In the genomic region with DNA sequence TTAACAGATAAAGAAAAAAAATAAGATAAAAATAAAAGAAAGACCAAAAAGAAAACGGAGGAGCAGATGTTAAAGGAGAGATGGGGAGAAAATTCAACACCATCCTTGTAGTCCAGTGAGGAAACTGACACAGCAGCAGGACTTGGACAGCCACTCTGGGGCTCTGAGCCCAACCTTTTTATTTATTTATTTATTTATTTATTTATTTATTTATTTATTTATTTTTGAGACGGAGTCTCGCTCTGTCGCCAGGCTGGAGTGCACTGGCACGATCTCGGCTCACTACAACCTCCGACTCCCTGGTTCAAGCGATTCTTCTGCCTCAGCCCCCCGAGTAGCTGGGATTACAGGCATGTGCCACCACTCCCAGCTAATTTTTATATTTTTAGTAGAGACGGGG, we compare ENCODE assay signal across 21 cellular contexts. TPM values are rescaled to one million over a fixed set of nuclear protein-coding genes. Genes with fewer than 3 reads are reported as not detected.
"Had no signal": no experiment of that assay in that cellular context is flagged by ENCODE, and none has a peak within 500 bp of the region (broad histone marks: within the 10 kb centered on the region; RNA-seq: fewer than 3 reads in every experiment).

No MANE protein-coding gene starts in this region.

RNA-seq across cellular contexts. Expression of gene ATP1A2, which starts 4.1 kb away (rescaled TPM):
- total RNA-seq: activated B cell treated with CpG ODN at 0.5 μM for 24 hours; activated CD4-positive, alpha-beta memory T cell treated with anti-CD3 and anti-CD28 coated beads for 36 hours; activated CD4-positive, alpha-beta T cell treated with anti-CD3 and anti-CD28 coated beads, Interleukin-2, amount 10 ng/mL, durations not matched to agents 24 days and 14 days; activated CD8-positive, alpha-beta memory T cell treated with anti-CD3 and anti-CD28 coated beads for 36 hours; activated CD8-positive, alpha-beta T cell treated with anti-CD3 and anti-CD28 coated beads for 36 hours; activated naive CD4-positive, alpha-beta T cell treated with anti-CD3 and anti-CD28 coated beads for 36 hours; activated naive CD4-positive, alpha-beta T cell treated with anti-CD3 and anti-CD28 coated beads, Interleukin-2, amount 50 U/mL, for 72 hours; activated naive CD8-positive, alpha-beta T cell treated with anti-CD3 and anti-CD28 coated beads for 36 hours; activated T-cell treated with anti-CD3 and anti-CD28 coated beads, Interleukin-2, amount 50 U/mL, for 4 hours; activated T-cell treated with anti-CD3 and anti-CD28 coated beads, Interleukin-2, amount 50 U/mL, for 72 hours; activated T-helper 1 cell treated with anti-CD3 and anti-CD28 coated beads, Interleukin-12 subunit alpha, Interleukin-12 subunit beta, Interleukin-2, Interleukin-4 antibody, amounts not matched to agents 30 ng/mL and 10 ng/mL and 1 ng/mL, durations not matched to agents 14 hours and 24 hours and 36 hours; activated T-helper 17 cell treated with anti-CD3 and anti-CD28 coated beads, Interleukin-2, amount 50 U/mL, for 72 hours; T-helper 1 cell treated with Interleukin-12 subunit alpha and Interleukin-12 subunit beta and Interleukin-4 antibody, amounts not matched to agents 30 ng/mL and 1 ng/mL, for 36 hours; T-helper 17 cell; T-helper 2 cell treated with Interferon-gamma antibody and Interleukin-4, amounts not matched to agents 100 ng/mL and 5 ng/mL, for 36 hours had no signal

RNA-seq across cellular contexts. Expression of gene KCNJ9, which starts 30.1 kb away (rescaled TPM):
- total RNA-seq: activated B cell treated with CpG ODN at 0.5 μM for 24 hours; activated CD4-positive, alpha-beta memory T cell treated with anti-CD3 and anti-CD28 coated beads for 36 hours; activated CD4-positive, alpha-beta T cell treated with anti-CD3 and anti-CD28 coated beads, Interleukin-2, amount 10 ng/mL, durations not matched to agents 24 days and 14 days; activated CD8-positive, alpha-beta memory T cell treated with anti-CD3 and anti-CD28 coated beads for 36 hours; activated CD8-positive, alpha-beta T cell treated with anti-CD3 and anti-CD28 coated beads for 36 hours; activated naive CD4-positive, alpha-beta T cell treated with anti-CD3 and anti-CD28 coated beads for 36 hours; activated T-cell treated with anti-CD3 and anti-CD28 coated beads, Interleukin-2, amount 50 U/mL, for 4 hours; activated T-helper 1 cell treated with anti-CD3 and anti-CD28 coated beads, Interleukin-12 subunit alpha, Interleukin-12 subunit beta, Interleukin-2, Interleukin-4 antibody, amounts not matched to agents 30 ng/mL and 10 ng/mL and 1 ng/mL, durations not matched to agents 14 hours and 24 hours and 36 hours; aorta; astrocyte; body of pancreas; breast epithelium; cardiac septum; T-cell; T-helper 1 cell treated with Interleukin-12 subunit alpha and Interleukin-12 subunit beta and Interleukin-4 antibody, amounts not matched to agents 30 ng/mL and 1 ng/mL, for 36 hours; T-helper 17 cell; T-helper 2 cell treated with Interferon-gamma antibody and Interleukin-4, amounts not matched to agents 100 ng/mL and 5 ng/mL, for 36 hours had no signal

RNA-seq across cellular contexts. Expression of gene ATP1A4, which starts 39.9 kb away (rescaled TPM):
- total RNA-seq: activated B cell treated with CpG ODN at 0.5 μM for 24 hours; activated CD4-positive, alpha-beta memory T cell treated with anti-CD3 and anti-CD28 coated beads for 36 hours; activated CD4-positive, alpha-beta T cell treated with anti-CD3 and anti-CD28 coated beads, Interleukin-2, amount 10 ng/mL, durations not matched to agents 24 days and 14 days; activated CD8-positive, alpha-beta memory T cell treated with anti-CD3 and anti-CD28 coated beads for 36 hours; activated CD8-positive, alpha-beta T cell treated with anti-CD3 and anti-CD28 coated beads for 36 hours; activated naive CD4-positive, alpha-beta T cell treated with anti-CD3 and anti-CD28 coated beads for 36 hours; activated naive CD4-positive, alpha-beta T cell treated with anti-CD3 and anti-CD28 coated beads, Interleukin-2, amount 50 U/mL, for 72 hours; activated naive CD8-positive, alpha-beta T cell treated with anti-CD3 and anti-CD28 coated beads for 36 hours; activated T-cell treated with anti-CD3 and anti-CD28 coated beads, Interleukin-2, amount 50 U/mL, for 4 hours; activated T-cell treated with anti-CD3 and anti-CD28 coated beads, Interleukin-2, amount 50 U/mL, for 72 hours; activated T-helper 1 cell treated with anti-CD3 and anti-CD28 coated beads, Interleukin-12 subunit alpha, Interleukin-12 subunit beta, Interleukin-2, Interleukin-4 antibody, amounts not matched to agents 30 ng/mL and 10 ng/mL and 1 ng/mL, durations not matched to agents 14 hours and 24 hours and 36 hours; astrocyte; body of pancreas; T-cell; T-helper 1 cell treated with Interleukin-12 subunit alpha and Interleukin-12 subunit beta and Interleukin-4 antibody, amounts not matched to agents 30 ng/mL and 1 ng/mL, for 36 hours; T-helper 2 cell treated with Interferon-gamma antibody and Interleukin-4, amounts not matched to agents 100 ng/mL and 5 ng/mL, for 36 hours had no signal

RNA-seq across cellular contexts. Expression of gene KCNJ10, which starts 41.5 kb away (rescaled TPM):
- total RNA-seq: activated B cell treated with CpG ODN at 0.5 μM for 24 hours; activated CD4-positive, alpha-beta memory T cell treated with anti-CD3 and anti-CD28 coated beads for 36 hours; activated CD4-positive, alpha-beta T cell treated with anti-CD3 and anti-CD28 coated beads, Interleukin-2, amount 10 ng/mL, durations not matched to agents 24 days and 14 days; activated CD8-positive, alpha-beta memory T cell treated with anti-CD3 and anti-CD28 coated beads for 36 hours; activated naive CD4-positive, alpha-beta T cell treated with anti-CD3 and anti-CD28 coated beads for 36 hours; activated naive CD4-positive, alpha-beta T cell treated with anti-CD3 and anti-CD28 coated beads, Interleukin-2, amount 50 U/mL, for 72 hours; activated naive CD8-positive, alpha-beta T cell treated with anti-CD3 and anti-CD28 coated beads for 36 hours; activated T-helper 1 cell treated with anti-CD3 and anti-CD28 coated beads, Interleukin-12 subunit alpha, Interleukin-12 subunit beta, Interleukin-2, Interleukin-4 antibody, amounts not matched to agents 30 ng/mL and 10 ng/mL and 1 ng/mL, durations not matched to agents 14 hours and 24 hours and 36 hours; activated T-helper 17 cell treated with anti-CD3 and anti-CD28 coated beads, Interleukin-2, amount 50 U/mL, for 72 hours; body of pancreas; T-helper 1 cell treated with Interleukin-12 subunit alpha and Interleukin-12 subunit beta and Interleukin-4 antibody, amounts not matched to agents 30 ng/mL and 1 ng/mL, for 36 hours; T-helper 17 cell; T-helper 2 cell treated with Interferon-gamma antibody and Interleukin-4, amounts not matched to agents 100 ng/mL and 5 ng/mL, for 36 hours had no signal
